10 cellular contexts compared by ENCODE assay signal in genomic region chr9:95373069-95373681, GRCh38. TPM values are rescaled to one million over a fixed set of nuclear protein-coding genes. Genes with fewer than 3 reads are reported as not detected.
A peak's percentile ranks its signal among the peaks of the same experiment; 100 is the strongest.
DNase-seq lines count a peak whose midpoint lies in the region; ATAC-seq, FAIRE-seq and TF ChIP-seq lines count a peak whose summit lies in the region.
"Had no signal": no experiment of that assay in that cellular context is flagged by ENCODE, and none has a peak within 500 bp of the region (broad histone marks: within the 10 kb centered on the region; RNA-seq: fewer than 3 reads in every experiment).

No MANE protein-coding gene starts in this region.

- no peaks in the 10 kb centered on the region for H3K27me3 ChIP-seq in kidney epithelial cell (ENCODE audit: control insufficient read depth, insufficient read depth, low read length)
- H3K27me3 ChIP-seq: BLaER1 treated with 17β-estradiol and CSF1 and Interleukin-3, amounts not matched to agents 10 nM and 100 nM had no signal

- DNase-seq in DMS79 (lab: John Stamatoyannopoulos, UW) = peak; percentile 40
- DNase-seq in NCI-H1105 treated with DMSO at 0.1 percent for 48 hours (lab: John Stamatoyannopoulos, UW) = peak; percentile 84
- peak; percentile 10 for DNase-seq in kidney epithelial cell (ENCODE audit: low read depth)
- DNase-seq in epidermal melanocyte (ENCODE audit: insufficient read length, low spot score) = no peak
- DNase-seq in GM20000 (ENCODE audit: low spot score) = no peak
- DNase-seq in RCC 7860 (ENCODE audit: low spot score) = no peak
- DNase-seq: NCI-H1930 had no signal

- TF ChIP-seq CTCF in kidney epithelial cell (IDR thresholded peaks at IDR 0.05; ENCODE audit: insufficient read depth, low read length, poor library complexity, severe bottlenecking) (no peak), GM20000 (IDR thresholded peaks at IDR 0.05; ENCODE audit: extremely low read depth, missing control alignments) (no peak)

- FAIRE-seq in RCC 7860 (lab: Jason Lieb, UNC) = no peak

- no peak overlapping the region for H3K4me3 ChIP-seq in kidney epithelial cell (ENCODE audit: low read depth, low read length)
- H3K4me3 ChIP-seq: BLaER1 treated with 17β-estradiol and CSF1 and Interleukin-3, amounts not matched to agents 10 nM and 100 nM had no signal

- no peak for ATAC-seq in GM18502 (IDR thresholded peaks at IDR 0.05; ENCODE audit: poor library complexity, unreplicated experiment)

- H3K36me3 ChIP-seq in kidney epithelial cell (ENCODE audit: control insufficient read depth, insufficient read depth, low read length) = no peaks in the 10 kb centered on the region
- H3K36me3 ChIP-seq: BLaER1 treated with 17β-estradiol and CSF1 and Interleukin-3, amounts not matched to agents 10 nM and 100 nM had no signal

TF ChIP-seq in PFSK-1, 5 proteins besides CTCF, POLR2A, EP300 and RAD21:
- TF ChIP-seq FOXP2 (optimal IDR thresholded peaks at IDR 0.05; ENCODE audit: borderline replicate concordance, extremely low read depth, extremely low read length, insufficient read depth) = peak; percentile 88
- TF ChIP-seq POLR2AphosphoS5 (IDR thresholded peaks at IDR 0.05; ENCODE audit: low read depth, low read length) = no peak

RNA-seq across cellular contexts. Expression of gene FANCC, which starts 55.7 kb away (rescaled TPM):
- polyA plus RNA-seq in PFSK-1 (2012; ENCODE audit: insufficient read length, low read depth) = 7.2 TPM
- total RNA-seq in kidney epithelial cell = 6.1 and 7.0 TPM in 2 replicates

Comparison
In these comparisons a context has a peak if more than half of its experiments do, and no peak if none do; other contexts are left out.
1. DNase-seq: peak in DMS79 (single experiment), NCI-H1105 treated with DMSO at 0.1 percent for 48 hours (single experiment) and kidney epithelial cell (single experiment); none in epidermal melanocyte (single experiment), GM20000 (single experiment) and RCC 7860 (single experiment).